In the genomic region with DNA sequence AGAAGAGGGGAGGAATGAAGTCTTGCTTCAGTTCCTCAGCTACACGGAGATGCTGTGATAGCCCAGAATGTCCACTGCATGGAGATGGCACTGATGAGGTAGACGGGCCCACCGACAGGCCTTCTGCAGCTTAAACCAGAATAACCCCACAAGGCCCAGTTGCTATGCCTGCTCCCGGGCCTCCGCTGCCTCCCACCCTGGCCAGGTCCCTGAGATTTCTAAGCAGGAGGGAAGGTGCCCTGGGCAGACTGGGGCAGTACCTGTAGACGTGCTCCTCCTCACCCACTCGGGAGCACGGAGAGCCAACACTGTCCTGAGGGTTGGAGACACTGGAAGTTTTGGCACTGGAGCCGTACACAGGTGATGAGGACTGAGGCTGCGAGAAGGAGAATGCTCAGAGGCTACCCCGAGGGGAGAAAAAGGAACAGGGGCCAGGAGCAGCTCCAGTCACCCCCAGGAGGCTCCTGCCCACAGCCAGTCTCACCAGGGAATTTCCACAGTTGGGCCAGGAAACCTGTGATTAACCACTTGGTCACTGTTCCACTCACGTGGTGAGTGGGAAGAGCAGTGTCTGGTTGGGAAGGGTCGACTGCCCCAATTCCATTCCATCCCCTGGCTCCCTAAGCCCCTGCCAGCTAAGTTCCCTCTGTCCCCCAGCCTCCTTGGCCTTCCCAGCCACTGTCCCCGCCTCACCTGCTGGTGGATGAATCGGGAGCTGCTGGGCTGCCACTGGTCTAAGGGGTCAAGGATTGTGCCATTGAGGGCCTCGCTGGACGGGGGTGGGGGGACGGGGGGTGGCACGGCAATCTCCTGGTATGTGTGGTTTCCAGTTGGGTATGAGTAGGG, we compare ENCODE assay signal across 14 cellular contexts. TPM values are rescaled to one million over a fixed set of nuclear protein-coding genes. Genes with fewer than 3 reads are reported as not detected.
DNase-seq lines count a peak whose midpoint lies in the region; ATAC-seq and TF ChIP-seq lines count a peak whose summit lies in the region.
"Had no signal": no experiment of that assay in that cellular context is flagged by ENCODE, and none has a peak within 500 bp of the region (broad histone marks: within the 10 kb centered on the region; RNA-seq: fewer than 3 reads in every experiment).

No MANE protein-coding gene starts in this region.

- H3K27ac Mint-ChIP-seq in activated naive CD4-positive, alpha-beta T cell treated with anti-CD3 and anti-CD28 coated beads, Interleukin-2, amount 50 U/mL, for 72 hours = peak overlapping the region; percentile 2 to 21
- no peak overlapping the region for H3K27ac Mint-ChIP-seq in activated naive CD4-positive, alpha-beta T cell treated with anti-CD3 and anti-CD28 coated beads, Interleukin-2, amount 10 ng/mL, durations not matched to agents 7 days and 5 days
- H3K27ac Mint-ChIP-seq in effector memory CD8-positive, alpha-beta T cell = peak overlapping the region; percentile 69 to 89

- H3K4me1 Mint-ChIP-seq in activated naive CD4-positive, alpha-beta T cell treated with anti-CD3 and anti-CD28 coated beads, Interleukin-2, amount 10 ng/mL, durations not matched to agents 7 days and 5 days = peaks cover 38% of the 10 kb centered on the region
- peaks cover 37 to 47% of the 10 kb centered on the region in 2 donors for H3K4me1 Mint-ChIP-seq in effector memory CD8-positive, alpha-beta T cell (ENCODE audit: low read depth in 2 of 2)

- H3K36me3 ChIP-seq in mucosa of stomach (ENCODE audit: control insufficient read depth, insufficient read depth, low read length) = peaks cover 36% of the 10 kb centered on the region
- H3K36me3 ChIP-seq in transverse colon = peaks cover 0 to 36% (median 20%) of the 10 kb centered on the region in 4 donors

- TF ChIP-seq EP300 in transverse colon (IDR thresholded peaks at IDR 0.05; ENCODE audit: low read depth) = no peak

- peak overlapping the region; percentile 88 to 92 (median 90) for H3K27ac ChIP-seq in transverse colon
- H3K27ac ChIP-seq: brain microvascular endothelial cell, foreskin keratinocyte, HL-60 had no signal

- intact Hi-C loops in transverse colon (cut with DNase I; ENCODE audit: low total_unique reads) = no loop called here

- no peak overlapping the region for H3K4me3 Mint-ChIP-seq in activated naive CD4-positive, alpha-beta T cell treated with anti-CD3 and anti-CD28 coated beads, Interleukin-2, amount 10 ng/mL, durations not matched to agents 7 days and 5 days
- peak overlapping the region in 1 of 2 donors; percentile 23 for H3K4me3 Mint-ChIP-seq in effector memory CD8-positive, alpha-beta T cell

- CTCF ChIA-PET in activated naive CD4-positive, alpha-beta T cell treated with anti-CD3 and anti-CD28 coated beads, Interleukin-2, amount 10 ng/mL, durations not matched to agents 7 days and 5 days (lab: Charles Lee) = interaction anchor here (14.9 kb wide), 1 partner anchor 37 kb away, joined by 773 read pairs; a partner anchor contains a TSS

- peak overlapping the region; percentile 92 for H3K9ac ChIP-seq in mucosa of stomach (ENCODE audit: low read length)

- H3K9me3 ChIP-seq in mucosa of stomach (ENCODE audit: control insufficient read depth, low read length) (no peaks in the 10 kb centered on the region), transverse colon (no peaks in the 10 kb centered on the region)

- no peak for ATAC-seq in activated naive CD4-positive, alpha-beta T cell treated with anti-CD3 and anti-CD28 coated beads, Interleukin-2, amount 50 U/mL, for 72 hours
- no peak for ATAC-seq in effector memory CD8-positive, alpha-beta T cell (replicated peaks)

- H3K4me1 ChIP-seq in mucosa of stomach (ENCODE audit: control insufficient read depth, insufficient read depth, low read length) (peaks cover 51% of the 10 kb centered on the region), transverse colon (peaks cover 24 to 51% (median 46%) of the 10 kb centered on the region in 4 donors)

- H3K36me3 Mint-ChIP-seq in activated naive CD4-positive, alpha-beta T cell treated with anti-CD3 and anti-CD28 coated beads, Interleukin-2, amount 50 U/mL, for 72 hours = no peaks in the 10 kb centered on the region
- peaks cover 54% of the 10 kb centered on the region for H3K36me3 Mint-ChIP-seq in activated naive CD4-positive, alpha-beta T cell treated with anti-CD3 and anti-CD28 coated beads, Interleukin-2, amount 10 ng/mL, durations not matched to agents 7 days and 5 days
- peaks cover 71% of the 10 kb centered on the region for H3K36me3 Mint-ChIP-seq in effector memory CD8-positive, alpha-beta T cell (ENCODE audit: insufficient read depth)

- DNase-seq in activated naive CD4-positive, alpha-beta T cell treated with anti-CD3 and anti-CD28 coated beads, Interleukin-2, amount 50 U/mL, for 72 hours (ENCODE audit: low spot score in 2 of 2) = no peak
- no peak for DNase-seq in activated naive CD4-positive, alpha-beta T cell treated with anti-CD3 and anti-CD28 coated beads, Interleukin-2, amount 10 ng/mL, durations not matched to agents 7 days and 5 days
- no peak for DNase-seq in effector memory CD8-positive, alpha-beta T cell
- DNase-seq in transverse colon = no peak
- DNase-seq in kidney glomerular epithelial cell (lab: John Stamatoyannopoulos, UW) = no peak
- no peak for DNase-seq in amygdala (lab: John Stamatoyannopoulos, UW)
- DNase-seq in activated CD4-positive, CD25-positive, alpha-beta regulatory T cell (lab: John Stamatoyannopoulos, UW) = no peak
- DNase-seq: activated gamma-delta T cell, brain microvascular endothelial cell, Karpas-422, midbrain had no signal

- TF ChIP-seq POLR2A in transverse colon (IDR thresholded peaks at IDR 0.05) = no peak

- TF ChIP-seq CTCF in transverse colon (IDR thresholded peaks at IDR 0.05) = no peak

- 40 to 80% methylated on average over 1 to 19 of the region's 19 CpGs for WGBS in transverse colon (ENCODE audit: low coverage in 1 of 2), 2 donors

- H3K27me3 Mint-ChIP-seq in activated naive CD4-positive, alpha-beta T cell treated with anti-CD3 and anti-CD28 coated beads, Interleukin-2, amount 10 ng/mL, durations not matched to agents 7 days and 5 days = no peaks in the 10 kb centered on the region
- no peaks in the 10 kb centered on the region for H3K27me3 Mint-ChIP-seq in effector memory CD8-positive, alpha-beta T cell

- H3K4me3 ChIP-seq in mucosa of stomach (ENCODE audit: low read length) (peak overlapping the region; percentile 84), transverse colon (peak overlapping the region in 3 of 4 donors; percentile 30 to 53 (median 36))

- no peaks in the 10 kb centered on the region for H3K9me3 Mint-ChIP-seq in activated naive CD4-positive, alpha-beta T cell treated with anti-CD3 and anti-CD28 coated beads, Interleukin-2, amount 50 U/mL, for 72 hours
- H3K9me3 Mint-ChIP-seq in activated naive CD4-positive, alpha-beta T cell treated with anti-CD3 and anti-CD28 coated beads, Interleukin-2, amount 10 ng/mL, durations not matched to agents 7 days and 5 days = no peaks in the 10 kb centered on the region
- no peaks in the 10 kb centered on the region for H3K9me3 Mint-ChIP-seq in effector memory CD8-positive, alpha-beta T cell

- in situ Hi-C loops in transverse colon (cut with MboI; ENCODE audit: low pct_ligation_motif_present in 1 of 4, low pct_unique_long_range_greater_than_20kb in 1 of 4, low sequenced_read_pairs in 3 of 4) = no loop called here

- H3K27me3 ChIP-seq in mucosa of stomach (ENCODE audit: control insufficient read depth, insufficient read depth, low read length) = no peaks in the 10 kb centered on the region
- H3K27me3 ChIP-seq in transverse colon = no peaks in the 10 kb centered on the region
- H3K27me3 ChIP-seq: brain microvascular endothelial cell, foreskin keratinocyte had no signal

RNA-seq across cellular contexts. Expression of a gene that starts 22.8 kb away (rescaled TPM):
- 1,000 to 10,000 TPM; 4,045 to 4,525 TPM for total RNA-seq in activated naive CD4-positive, alpha-beta T cell treated with anti-CD3 and anti-CD28 coated beads, Interleukin-2, amount 50 U/mL, for 72 hours
- 1,000 to 10,000 TPM in 3 of 4 donors, 100 to 1,000 TPM in 1; 660 to 2,105 (median 1,778) TPM for total RNA-seq in transverse colon

RNA-seq across cellular contexts. Expression of a gene that starts 29.2 kb away (rescaled TPM):
- 100 to 1,000 TPM; 114 to 131 TPM for total RNA-seq in activated naive CD4-positive, alpha-beta T cell treated with anti-CD3 and anti-CD28 coated beads, Interleukin-2, amount 50 U/mL, for 72 hours
- 100 to 1,000 TPM in 2 of 4 donors, 10 to 100 TPM in 2; 70.0 to 141 (median 107) TPM for total RNA-seq in transverse colon

RNA-seq across cellular contexts. Expression of a gene that starts 41.8 kb away (rescaled TPM):
- 10 to 100 TPM; 49.8 to 66.8 TPM for total RNA-seq in activated naive CD4-positive, alpha-beta T cell treated with anti-CD3 and anti-CD28 coated beads, Interleukin-2, amount 50 U/mL, for 72 hours
- total RNA-seq in transverse colon = 100 to 1,000 TPM; 101 to 328 (median 198) TPM
